ENCODE assay signal across 9 cellular contexts in genomic region chr11:63613517-63614135, GRCh38. TPM values are rescaled to one million over a fixed set of nuclear protein-coding genes. Genes with fewer than 3 reads are reported as not detected.
DNase-seq lines count a peak whose midpoint lies in the region; TF ChIP-seq lines count a peak whose summit lies in the region.
"Had no signal": no experiment of that assay in that cellular context is flagged by ENCODE, and none has a peak within 500 bp of the region (broad histone marks: within the 10 kb centered on the region; RNA-seq: fewer than 3 reads in every experiment).

No MANE protein-coding gene starts in this region.

- H3K27me3 Mint-ChIP-seq in endothelial cell (ENCODE audit: unreplicated experiment) = no peaks in the 10 kb centered on the region
- H3K27me3 Mint-ChIP-seq in stimulated activated naive CD8-positive, alpha-beta T cell treated with anti-CD3 and anti-CD28 coated beads, Interleukin-15, Interleukin-2, amounts not matched to agents 100 ng/mL and 50 ng/mL, for 24 hours = no peaks in the 10 kb centered on the region

- H3K9me3 Mint-ChIP-seq in endothelial cell (ENCODE audit: unreplicated experiment) = no peaks in the 10 kb centered on the region
- H3K9me3 Mint-ChIP-seq in stimulated activated naive CD8-positive, alpha-beta T cell treated with anti-CD3 and anti-CD28 coated beads, Interleukin-15, Interleukin-2, amounts not matched to agents 100 ng/mL and 50 ng/mL, for 24 hours = no peaks in the 10 kb centered on the region

- H3K4me3 Mint-ChIP-seq in endothelial cell (ENCODE audit: unreplicated experiment) = peak overlapping the region; percentile 87
- peak overlapping the region; percentile 79 for H3K4me3 Mint-ChIP-seq in stimulated activated naive CD8-positive, alpha-beta T cell treated with anti-CD3 and anti-CD28 coated beads, Interleukin-15, Interleukin-2, amounts not matched to agents 100 ng/mL and 50 ng/mL, for 24 hours

- DNase-seq in ELF-1 (ENCODE audit: low read depth, low spot score) (peak; percentile 76), HT1080 (ENCODE audit: low read depth) (peak; percentile 32), endothelial cell (ENCODE audit: low spot score) (peak; percentile 17), midbrain (lab: John Stamatoyannopoulos, UW) (peak; percentile 85), NCI-H526 treated with DMSO at 0.1 percent for 48 hours (lab: John Stamatoyannopoulos, UW) (no peak), 8988T (no peak)
- DNase-seq in activated CD8-positive, alpha-beta memory T cell treated with anti-CD3 and anti-CD28 coated beads, Interleukin-2, amount 50 U/mL, for 4 hours = peak; percentile 42

- no peak for TF ChIP-seq CTCF in endothelial cell (IDR thresholded peaks at IDR 0.05; ENCODE audit: unreplicated experiment)

- no peaks in the 10 kb centered on the region for H3K36me3 Mint-ChIP-seq in endothelial cell (ENCODE audit: low read depth, unreplicated experiment)
- H3K36me3 Mint-ChIP-seq in stimulated activated naive CD8-positive, alpha-beta T cell treated with anti-CD3 and anti-CD28 coated beads, Interleukin-15, Interleukin-2, amounts not matched to agents 100 ng/mL and 50 ng/mL, for 24 hours (ENCODE audit: low read depth) = no peaks in the 10 kb centered on the region

- no peak overlapping the region for H3K27ac Mint-ChIP-seq in endothelial cell (ENCODE audit: unreplicated experiment)
- H3K27ac Mint-ChIP-seq in stimulated activated naive CD8-positive, alpha-beta T cell treated with anti-CD3 and anti-CD28 coated beads, Interleukin-15, Interleukin-2, amounts not matched to agents 100 ng/mL and 50 ng/mL, for 24 hours = no peak overlapping the region

- peaks cover 10% of the 10 kb centered on the region for H3K4me1 Mint-ChIP-seq in endothelial cell (ENCODE audit: unreplicated experiment)
- H3K4me1 Mint-ChIP-seq in stimulated activated naive CD8-positive, alpha-beta T cell treated with anti-CD3 and anti-CD28 coated beads, Interleukin-15, Interleukin-2, amounts not matched to agents 100 ng/mL and 50 ng/mL, for 24 hours (ENCODE audit: low read depth) = peaks cover 40% of the 10 kb centered on the region

RNA-seq across cellular contexts. Expression of gene PLAAT3, which starts 0.6 kb away (rescaled TPM):
- total RNA-seq in HT1080 (2014; rRNA removed; shearing (Covaris generic)) = 27.8 and 28.6 TPM in 2 replicates
- polyA plus RNA-seq in HT1080 (2015; cell fraction: cytosol; rRNA removed) = 40.9 and 46.7 TPM in 2 replicates
- 20.8 and 21.2 TPM in 2 replicates for polyA plus RNA-seq in HT1080 (2015; cell fraction: nucleus; rRNA removed)
- 14.1 TPM for total RNA-seq in endothelial cell (ENCODE audit: unreplicated experiment)

RNA-seq across cellular contexts. Expression of gene PLAAT2, which starts 50.4 kb away (rescaled TPM):
- total RNA-seq in HT1080 (2014; rRNA removed; shearing (Covaris generic)) = not detected in 2 replicates
- 0.12 and 0.14 TPM in 2 replicates for polyA plus RNA-seq in HT1080 (2015; cell fraction: cytosol; rRNA removed)
- polyA plus RNA-seq in HT1080 (2015; cell fraction: nucleus; rRNA removed) = 0.28 TPM in 1 of 2 replicates, not detected in the other
- not detected for total RNA-seq in endothelial cell (ENCODE audit: unreplicated experiment)
- total RNA-seq: subcutaneous adipose tissue had no signal

RNA-seq across cellular contexts. Expression of gene ATL3, which starts 57.5 kb away (rescaled TPM):
- 17.6 and 21.1 TPM in 2 replicates for total RNA-seq in HT1080 (2014; rRNA removed; shearing (Covaris generic))
- polyA plus RNA-seq in HT1080 (2015; cell fraction: cytosol; rRNA removed) = 19.2 and 22.9 TPM in 2 replicates
- 24.1 and 28.1 TPM in 2 replicates for polyA plus RNA-seq in HT1080 (2015; cell fraction: nucleus; rRNA removed)
- 35.6 TPM for total RNA-seq in endothelial cell (ENCODE audit: unreplicated experiment)

Comparison
In these comparisons a context has a peak if more than half of its experiments do, and no peak if none do; other contexts are left out.
1. DNase-seq: peak in ELF-1 (single experiment), HT1080 (single experiment), activated CD8-positive, alpha-beta memory T cell treated with anti-CD3 and anti-CD28 coated beads, Interleukin-2, amount 50 U/mL, for 4 hours (single experiment), endothelial cell (single experiment) and midbrain (single experiment); none in NCI-H526 treated with DMSO at 0.1 percent for 48 hours (single experiment) and 8988T (single experiment).